In the genomic region with DNA sequence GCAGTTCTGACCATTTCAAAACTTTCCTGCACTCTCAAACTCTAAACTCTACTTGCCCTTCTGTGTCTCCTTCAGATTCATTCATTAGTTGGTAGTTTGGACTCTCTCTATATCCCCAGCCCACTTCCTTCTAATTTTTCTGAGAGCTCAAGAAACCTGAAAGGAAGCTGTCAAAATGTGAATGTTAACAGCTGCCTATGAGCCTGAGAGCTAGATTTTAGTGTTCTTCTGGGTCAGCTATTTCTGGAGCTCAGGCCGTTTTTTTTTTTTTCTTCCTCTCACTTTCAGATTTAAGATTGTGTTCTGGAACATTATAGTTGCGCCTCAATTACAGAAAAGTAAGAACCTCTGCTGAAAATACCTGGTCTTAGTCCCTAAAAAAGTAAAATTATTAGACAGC, we compare ENCODE assay signal across 12 cellular contexts.
A peak's percentile ranks its signal among the peaks of the same experiment; 100 is the strongest.
DNase-seq lines count a peak whose midpoint lies in the region; ATAC-seq, FAIRE-seq and TF ChIP-seq lines count a peak whose summit lies in the region.
"Had no signal": no experiment of that assay in that cellular context is flagged by ENCODE, and none has a peak within 500 bp of the region (broad histone marks: within the 10 kb centered on the region; RNA-seq: fewer than 3 reads in every experiment).

No MANE protein-coding gene starts in this region.

- H3K27me3 ChIP-seq in upper lobe of left lung, result no peaks in the 10 kb centered on the region
- H3K27me3 ChIP-seq: ascending aorta had no signal

- peaks cover 33 to 69% (median 51%) of the 10 kb centered on the region in 4 donors for H3K4me1 ChIP-seq in upper lobe of left lung

- H3K9me3 ChIP-seq in upper lobe of left lung, result no peaks in the 10 kb centered on the region
- H3K9me3 ChIP-seq: ascending aorta had no signal

- DNase-seq in CD14-positive monocyte (ENCODE audit: low spot score) (no peak), fibroblast of pulmonary artery (ENCODE audit: low read depth) (peak; percentile 44), upper lobe of left lung (no peak), GF-D8 (lab: John Stamatoyannopoulos, UW) (no peak), D721Med (ENCODE audit: insufficient read length, low spot score) (no peak), HuH-7.5 (ENCODE audit: low spot score) (no peak)
- DNase-seq: COR-L47, left cardiac atrium, SHP77 had no signal

- peaks cover 0 to 31% (median 1%) of the 10 kb centered on the region in 4 donors for H3K36me3 ChIP-seq in upper lobe of left lung

- H3K4me3 ChIP-seq in fibroblast of pulmonary artery (replicated peaks; ENCODE audit: low read depth, low read length) (no peak overlapping the region), upper lobe of left lung (no peak overlapping the region)
- H3K4me3 ChIP-seq: ascending aorta had no signal

- ATAC-seq in GM19455 (IDR thresholded peaks at IDR 0.05; ENCODE audit: unreplicated experiment) (peak; percentile 96), HG03108 (IDR thresholded peaks at IDR 0.05; ENCODE audit: unreplicated experiment) (peak; percentile 88), upper lobe of left lung (ENCODE audit: low FRiP score in 2 of 2) (no peak)

- TF ChIP-seq CTCF in CD14-positive monocyte (IDR thresholded peaks at IDR 0.05), result no peak
- TF ChIP-seq CTCF in fibroblast of pulmonary artery (IDR thresholded peaks at IDR 0.05; ENCODE audit: low read length, missing control alignments), result no peak
- TF ChIP-seq CTCF in upper lobe of left lung (IDR thresholded peaks at IDR 0.05), result no peak
- TF ChIP-seq CTCF in D721Med (IDR thresholded peaks at IDR 0.05; ENCODE audit: insufficient read depth, missing control alignments), result no peak

- peaks cover 28% of the 10 kb centered on the region for H3K4me1 Mint-ChIP-seq in CD14-positive monocyte

- no peak for FAIRE-seq in D721Med (lab: Jason Lieb, UNC)

- intact Hi-C loops in CD14-positive monocyte (cut with micrococcal nuclease), result no loop called here

- no peak for TF ChIP-seq POLR2A in upper lobe of left lung (IDR thresholded peaks at IDR 0.05)

- no peak overlapping the region for H3K4me3 Mint-ChIP-seq in CD14-positive monocyte

- H3K9me3 Mint-ChIP-seq in CD14-positive monocyte, result no peaks in the 10 kb centered on the region

- peaks cover 47 to 53% of the 10 kb centered on the region in 2 donors for H3K36me3 Mint-ChIP-seq in CD14-positive monocyte

- H3K27ac ChIP-seq in upper lobe of left lung, result peak overlapping the region in 1 of 4 donors; percentile 64

- H3K27ac Mint-ChIP-seq in CD14-positive monocyte, result peak overlapping the region in 5 of 7 donors; percentile 26 to 66 (median 42)

- 39 to 45% methylated on average over 2 of the region's 2 CpGs for WGBS in upper lobe of left lung, 2 donors

- no peaks in the 10 kb centered on the region for H3K27me3 Mint-ChIP-seq in CD14-positive monocyte (ENCODE audit: low read depth in 3 of 3)

- TF ChIP-seq EP300 in upper lobe of left lung (IDR thresholded peaks at IDR 0.05), result no peak

Comparison
In these comparisons a context has a peak if more than half of its experiments do, and no peak if none do; other contexts are left out.
1. ATAC-seq: peak in GM19455 (single experiment) and HG03108 (single experiment); none in upper lobe of left lung (0 of 2).